8 cellular contexts compared by ENCODE assay signal in the genomic region with DNA sequence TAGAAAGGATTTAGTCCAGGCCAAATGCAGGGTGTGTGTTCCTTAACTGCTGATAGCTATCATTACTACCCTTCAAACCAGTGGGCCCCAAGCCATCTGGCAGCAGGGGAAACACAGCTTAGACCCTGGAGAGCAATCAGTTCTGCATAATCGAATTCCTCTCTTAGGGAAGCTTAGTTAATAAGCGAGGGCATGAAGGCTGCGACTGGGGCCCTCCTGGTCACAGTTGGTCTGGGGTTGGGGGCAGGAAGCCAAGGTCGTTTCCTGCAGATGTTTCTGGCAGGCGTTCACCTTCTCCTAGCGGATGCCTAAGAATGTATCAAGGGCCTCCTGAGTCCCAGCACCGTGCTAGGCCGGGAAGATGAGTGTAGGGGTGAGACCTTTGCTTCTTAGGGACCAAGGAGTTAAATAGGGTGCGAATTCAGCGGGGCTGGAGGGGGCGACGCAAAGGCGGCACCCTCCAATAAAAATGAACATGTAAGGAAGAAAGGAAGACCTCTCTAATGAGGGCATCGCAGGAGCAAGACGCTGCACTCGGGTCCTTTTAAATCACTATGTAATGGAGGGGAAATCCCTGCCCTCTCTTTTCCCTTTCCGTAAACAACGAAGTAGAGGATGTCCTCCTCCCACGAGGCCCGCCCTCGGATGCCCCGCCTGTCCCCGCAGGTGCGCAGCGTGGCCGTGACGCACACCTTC. TPM values are rescaled to one million over a fixed set of nuclear protein-coding genes. Genes with fewer than 3 reads are reported as not detected.
DNase-seq lines count a peak whose midpoint lies in the region; ATAC-seq and TF ChIP-seq lines count a peak whose summit lies in the region.

No MANE protein-coding gene starts in this region.

- TF ChIP-seq CTCF in CD4-positive, alpha-beta T cell (IDR thresholded peaks at IDR 0.05): no peak

- CTCF ChIA-PET in CD4-positive, alpha-beta T cell (lab: Charles Lee): interaction anchor here (0.6 to 6.5 kb wide), 16 partner anchors 12 to 532 kb away, joined by 3 to 34 read pairs (median 5); a partner anchor contains a TSS

- DNase-seq in CD4-positive, alpha-beta T cell: peak in 9 of 10 experiments; percentile 82 to 96 (median 90)
- DNase-seq in NCI-H82 treated with DMSO at 0.1 percent for 48 hours (lab: John Stamatoyannopoulos, UW; ENCODE audit: unreplicated experiment) (peak; percentile 94), activated gamma-delta T cell (lab: John Stamatoyannopoulos, UW) (peak; percentile 85), Right ventricle myocardium superior (peak; percentile 76), sciatic nerve (ENCODE audit: low spot score) (peak; percentile 85), NCI-H446 treated with DMSO at 0.1 percent for 48 hours (lab: John Stamatoyannopoulos, UW) (no peak)

- peaks cover 12% of the 10 kb centered on the region for H3K36me3 Mint-ChIP-seq in CD4-positive, alpha-beta T cell (ENCODE audit: low read depth)

- H3K27me3 ChIP-seq in CD4-positive, alpha-beta T cell (ENCODE audit: control insufficient read depth, insufficient read depth, low read length): no peaks in the 10 kb centered on the region

- H3K9me3 ChIP-seq in CD4-positive, alpha-beta T cell (ENCODE audit: control insufficient read depth, low read length): no peaks in the 10 kb centered on the region

- intact Hi-C loops in CD4-positive, alpha-beta T cell (cut with DNase I, micrococcal nuclease): loop anchor here (1.0 to 10.0 kb wide), 7 partner anchors 115 to 667 kb away; a partner anchor contains a TSS
- intact Hi-C loops in Right ventricle myocardium superior (cut with DNase I): loop anchor here (5.0 to 10.0 kb wide), 3 partner anchors 105 to 235 kb away; a partner anchor contains a TSS
- intact Hi-C loops in sciatic nerve (cut with DNase I): loop anchor here (1.0 to 5.0 kb wide), 2 partner anchors 192 to 235 kb away; no protein-coding TSS in a partner anchor

- peak overlapping the region; percentile 100 for H3K27ac ChIP-seq in CD4-positive, alpha-beta T cell (ENCODE audit: low read depth, low read length)

- POLR2A ChIA-PET in CD4-positive, alpha-beta T cell (lab: Charles Lee): interaction anchor here (0.5 to 8.7 kb wide), 21 partner anchors 15 to 1289 kb away, joined by 3 to 157 read pairs (median 6); a partner anchor contains a TSS

- peak; percentile 43 for ATAC-seq in CD4-positive, alpha-beta T cell (ENCODE audit: poor library complexity)
- ATAC-seq in GM21447 (IDR thresholded peaks at IDR 0.05; ENCODE audit: unreplicated experiment) (peak; percentile 12), Right ventricle myocardium superior (ENCODE audit: poor library complexity) (peak; percentile 1), sciatic nerve (no peak), HG02642 (IDR thresholded peaks at IDR 0.05; ENCODE audit: poor library complexity, unreplicated experiment) (no peak)

- H3K4me1 Mint-ChIP-seq in CD4-positive, alpha-beta T cell (ENCODE audit: low read depth): peaks cover 50% of the 10 kb centered on the region

- peaks cover 8% of the 10 kb centered on the region for H3K9me3 Mint-ChIP-seq in CD4-positive, alpha-beta T cell

- H3K27me3 Mint-ChIP-seq in CD4-positive, alpha-beta T cell: no peaks in the 10 kb centered on the region

- peak overlapping the region; percentile 83 for H3K4me3 Mint-ChIP-seq in CD4-positive, alpha-beta T cell

- peak overlapping the region; percentile 96 for H3K27ac Mint-ChIP-seq in CD4-positive, alpha-beta T cell

RNA-seq across cellular contexts. Expression of a gene that starts 16.5 kb away (rescaled TPM):
- total RNA-seq in CD4-positive, alpha-beta T cell: 10 to 100 TPM; 10.1 to 13.2 TPM
- total RNA-seq in Right ventricle myocardium superior (26.4 TPM), sciatic nerve (47.0 TPM)

RNA-seq across cellular contexts. Expression of a gene that starts 27.3 kb away (rescaled TPM):
- 1 to 10 TPM; 1.0 to 1.3 TPM for total RNA-seq in CD4-positive, alpha-beta T cell
- not detected for total RNA-seq in Right ventricle myocardium superior
- total RNA-seq in sciatic nerve: not detected

Comparison
In these comparisons a context has a peak if more than half of its experiments do, and no peak if none do; other contexts are left out.
1. ATAC-seq: peak in CD4-positive, alpha-beta T cell (single experiment), GM21447 (single experiment) and Right ventricle myocardium superior (single experiment); none in sciatic nerve (single experiment) and HG02642 (single experiment).